26 cellular contexts compared by ENCODE assay signal in genomic region chr5:43679214-43679613, GRCh38.
"Had no signal": no experiment of that assay in that cellular context is flagged by ENCODE, and none has a peak within 500 bp of the region (broad histone marks: within the 10 kb centered on the region; RNA-seq: fewer than 3 reads in every experiment).

No MANE protein-coding gene starts in this region.

- H3K27me3 ChIP-seq: brain microvascular endothelial cell, esophagus squamous epithelium, heart left ventricle had no signal

- H3K9me3 ChIP-seq: esophagus squamous epithelium, heart left ventricle had no signal

- ATAC-seq: activated CD4-positive, alpha-beta T cell treated with anti-CD3 and anti-CD28 coated beads for 36 hours; activated naive CD4-positive, alpha-beta T cell treated with anti-CD3 and anti-CD28 coated beads, Interleukin-2, amount 50 U/mL, for 72 hours; activated T-cell treated with anti-CD3 and anti-CD28 coated beads, Interleukin-2, amount 50 U/mL, for 72 hours; effector memory CD8-positive, alpha-beta T cell had no signal

- H3K27ac ChIP-seq: brain microvascular endothelial cell, epithelial cell of prostate, esophagus squamous epithelium, heart left ventricle had no signal

- DNase-seq: activated CD4-positive, alpha-beta memory T cell treated with anti-CD3 and anti-CD28 coated beads, Interleukin-2, amount 10 ng/mL, durations not matched to agents 7 days and 5 days; activated CD4-positive, alpha-beta T cell treated with anti-CD3 and anti-CD28 coated beads for 36 hours; activated CD4-positive, alpha-beta T cell treated with anti-CD3 and anti-CD28 coated beads, Interleukin-2, amount 10 ng/mL, durations not matched to agents 24 days and 14 days; activated CD4-positive, CD25-positive, alpha-beta regulatory T cell; activated CD4-positive, CD25-positive, alpha-beta regulatory T cell treated with anti-CD3 and anti-CD28 coated beads, Interleukin-2, amount 50 U/mL, for 72 hours; activated CD8-positive, alpha-beta memory T cell treated with anti-CD3 and anti-CD28 coated beads, Interleukin-2, amount 50 U/mL, for 48 hours; activated gamma-delta T cell; activated naive CD4-positive, alpha-beta T cell; activated naive CD4-positive, alpha-beta T cell treated with anti-CD3 and anti-CD28 coated beads, Interleukin-2, amount 10 ng/mL, durations not matched to agents 7 days and 5 days; activated naive CD8-positive, alpha-beta T cell treated with anti-CD3 and anti-CD28 coated beads, Interleukin-2, amount 10 ng/mL, durations not matched to agents 7 days and 5 days; activated T-cell treated with anti-CD3 and anti-CD28 coated beads for 4 hours; activated T-cell treated with anti-CD3 and anti-CD28 coated beads, Interleukin-2, amount 50 U/mL, for 24 hours; activated T-cell treated with anti-CD3 and anti-CD28 coated beads, Interleukin-2, amount 50 U/mL, for 72 hours; brain microvascular endothelial cell; caudate nucleus; cortex of kidney; dermis blood vessel endothelial cell; effector CD4-positive, alpha-beta T cell; effector memory CD8-positive, alpha-beta T cell; esophagus squamous epithelium; foreskin fibroblast; glutamatergic neuron; heart left ventricle; T-helper 2 cell had no signal

- H3K36me3 ChIP-seq: brain microvascular endothelial cell had no signal

- H3K4me3 ChIP-seq: esophagus squamous epithelium, heart left ventricle had no signal
